ENCODE assay signal across 17 cellular contexts in the genomic region with DNA sequence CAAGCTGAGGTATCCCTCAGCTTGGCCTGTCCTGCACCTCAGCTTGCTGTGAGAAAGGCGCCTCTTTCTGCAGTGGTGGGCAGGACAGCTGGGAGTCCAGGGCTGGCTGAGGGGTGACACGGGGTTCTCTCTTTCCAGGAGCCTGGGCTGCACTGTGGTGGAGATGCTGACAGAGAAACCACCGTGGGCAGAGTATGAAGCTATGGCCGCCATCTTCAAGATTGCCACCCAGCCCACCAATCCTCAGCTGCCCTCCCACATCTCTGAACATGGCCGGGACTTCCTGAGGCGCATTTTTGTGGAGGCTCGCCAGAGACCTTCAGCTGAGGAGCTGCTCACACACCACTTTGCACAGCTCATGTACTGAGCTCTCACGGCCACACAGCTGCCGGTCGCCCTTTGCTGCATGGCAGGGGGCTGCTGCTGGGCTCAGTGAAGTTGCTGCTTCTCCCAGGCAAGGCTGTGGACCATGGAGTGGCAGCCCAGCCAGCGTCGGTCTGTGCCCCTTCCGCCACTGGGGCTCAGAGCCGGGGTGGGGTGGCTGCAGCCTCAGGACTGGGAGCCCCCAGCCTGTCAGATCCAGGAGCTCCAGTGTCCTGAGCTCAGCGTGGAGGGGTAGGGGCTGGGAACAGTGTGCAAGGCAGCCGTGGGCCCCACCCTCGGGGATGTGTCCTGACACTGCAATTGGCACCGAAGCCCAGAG. TPM values are rescaled to one million over a fixed set of nuclear protein-coding genes. Genes with fewer than 3 reads are reported as not detected.
DNase-seq lines count a peak whose midpoint lies in the region; ATAC-seq and TF ChIP-seq lines count a peak whose summit lies in the region.
"Had no signal": no experiment of that assay in that cellular context is flagged by ENCODE, and none has a peak within 500 bp of the region (broad histone marks: within the 10 kb centered on the region; RNA-seq: fewer than 3 reads in every experiment).

No MANE protein-coding gene starts in this region.

- no peak for DNase-seq in CD14-positive monocyte (ENCODE audit: low spot score)
- peak; percentile 42 for DNase-seq in H7
- no peak for DNase-seq in activated naive CD8-positive, alpha-beta T cell treated with anti-CD3 and anti-CD28 coated beads, Interleukin-2, amount 10 ng/mL, durations not matched to agents 7 days and 5 days
- no peak for DNase-seq in natural killer cell
- no peak for DNase-seq in left lobe of liver (ENCODE audit: low spot score)
- no peak for DNase-seq in superior temporal gyrus (ENCODE audit: extremely low spot score)
- DNase-seq: activated CD4-positive, alpha-beta T cell treated with anti-CD3 and anti-CD28 coated beads, Interleukin-2, amount 50 U/mL, for 4 hours; activated gamma-delta T cell; AML-193; brain microvascular endothelial cell; DMS79; kidney glomerular epithelial cell; NCI-H1105; SHP77; T1000 had no signal

- peaks cover 26% of the 10 kb centered on the region for H3K36me3 ChIP-seq in H7 (replicated peaks; ENCODE audit: control insufficient read depth, insufficient read depth, low read length)

- POLR2A ChIA-PET in activated naive CD8-positive, alpha-beta T cell treated with anti-CD3 and anti-CD28 coated beads, Interleukin-2, amount 10 ng/mL, durations not matched to agents 7 days and 5 days (lab: Charles Lee): interaction anchor here (0.9 to 4.1 kb wide), 7 partner anchors 9 to 80 kb away, joined by 4 to 17 read pairs (median 8); a partner anchor contains a TSS

- peaks cover 46% of the 10 kb centered on the region for H3K4me1 Mint-ChIP-seq in CD14-positive monocyte
- peaks cover 29% of the 10 kb centered on the region for H3K4me1 Mint-ChIP-seq in activated naive CD8-positive, alpha-beta T cell treated with anti-CD3 and anti-CD28 coated beads, Interleukin-2, amount 10 ng/mL, durations not matched to agents 7 days and 5 days
- peaks cover 48 to 56% of the 10 kb centered on the region in 2 donors for H3K4me1 Mint-ChIP-seq in natural killer cell

- no peaks in the 10 kb centered on the region for H3K9me3 Mint-ChIP-seq in CD14-positive monocyte
- no peaks in the 10 kb centered on the region for H3K9me3 Mint-ChIP-seq in activated naive CD8-positive, alpha-beta T cell treated with anti-CD3 and anti-CD28 coated beads, Interleukin-2, amount 10 ng/mL, durations not matched to agents 7 days and 5 days
- no peaks in the 10 kb centered on the region for H3K9me3 Mint-ChIP-seq in natural killer cell

- no peak overlapping the region for H3K4me3 ChIP-seq in H7 (ENCODE audit: insufficient read depth, low read depth, low read length)
- H3K4me3 ChIP-seq: hepatocyte had no signal

- H3K27ac Mint-ChIP-seq in CD14-positive monocyte (peak overlapping the region in 5 of 7 donors; percentile 25 to 72 (median 44)), natural killer cell (peak overlapping the region; percentile 91 to 97)
- peak overlapping the region; percentile 51 for H3K27ac Mint-ChIP-seq in activated naive CD8-positive, alpha-beta T cell treated with anti-CD3 and anti-CD28 coated beads, Interleukin-2, amount 10 ng/mL, durations not matched to agents 7 days and 5 days

- TF ChIP-seq CTCF in CD14-positive monocyte (IDR thresholded peaks at IDR 0.05): no peak
- TF ChIP-seq CTCF in natural killer cell (IDR thresholded peaks at IDR 0.05): no peak

- no peak for ATAC-seq in activated naive CD8-positive, alpha-beta T cell treated with anti-CD3 and anti-CD28 coated beads, Interleukin-2, amount 10 ng/mL, durations not matched to agents 7 days and 5 days (ENCODE audit: low read depth)
- no peak for ATAC-seq in natural killer cell
- no peak for ATAC-seq in HG03045 (IDR thresholded peaks at IDR 0.05; ENCODE audit: unreplicated experiment)
- ATAC-seq in left lobe of liver: no peak

- intact Hi-C loops in CD14-positive monocyte (cut with micrococcal nuclease) (loop anchor here in 1 of 2 donors (10.0 kb wide), 1 partner anchor 139 kb away; a partner anchor contains a TSS), natural killer cell (cut with micrococcal nuclease) (no loop called here)

- H3K27me3 Mint-ChIP-seq in CD14-positive monocyte (ENCODE audit: low read depth in 3 of 3): peaks cover 0 to 3% (median 0%) of the 10 kb centered on the region in 3 donors
- no peaks in the 10 kb centered on the region for H3K27me3 Mint-ChIP-seq in activated naive CD8-positive, alpha-beta T cell treated with anti-CD3 and anti-CD28 coated beads, Interleukin-2, amount 10 ng/mL, durations not matched to agents 7 days and 5 days
- H3K27me3 Mint-ChIP-seq in natural killer cell (ENCODE audit: low read depth in 2 of 2): no peaks in the 10 kb centered on the region

- no peaks in the 10 kb centered on the region for H3K27me3 ChIP-seq in H7 (ENCODE audit: control insufficient read depth, insufficient read depth, low read length)
- H3K27me3 ChIP-seq: brain microvascular endothelial cell, hepatocyte had no signal

- H3K4me3 Mint-ChIP-seq in CD14-positive monocyte (no peak overlapping the region), natural killer cell (peak overlapping the region; percentile 25)
- H3K4me3 Mint-ChIP-seq in activated naive CD8-positive, alpha-beta T cell treated with anti-CD3 and anti-CD28 coated beads, Interleukin-2, amount 10 ng/mL, durations not matched to agents 7 days and 5 days: no peak overlapping the region

- peaks cover 75 to 96% of the 10 kb centered on the region in 2 donors for H3K36me3 Mint-ChIP-seq in CD14-positive monocyte
- H3K36me3 Mint-ChIP-seq in activated naive CD8-positive, alpha-beta T cell treated with anti-CD3 and anti-CD28 coated beads, Interleukin-2, amount 10 ng/mL, durations not matched to agents 7 days and 5 days: peaks cover 30% of the 10 kb centered on the region
- no peaks in the 10 kb centered on the region for H3K36me3 Mint-ChIP-seq in natural killer cell

RNA-seq across cellular contexts. Expression of a gene that starts 6.4 kb away (rescaled TPM):
- 100 to 1,000 TPM; 315 to 334 TPM for polyA plus RNA-seq in CD14-positive monocyte
- 116 and 190 TPM in 2 replicates for total RNA-seq in H7 (2014; rRNA removed; shearing (Covaris generic))
- 100 to 1,000 TPM; 452 to 453 TPM for total RNA-seq in activated naive CD8-positive, alpha-beta T cell treated with anti-CD3 and anti-CD28 coated beads, Interleukin-2, amount 10 ng/mL, durations not matched to agents 7 days and 5 days
- 100 to 1,000 TPM; 513 to 546 (median 524) TPM for total RNA-seq in natural killer cell
- 5.8 TPM for total RNA-seq in left lobe of liver

RNA-seq across cellular contexts. Expression of a gene that starts 48.0 kb away (rescaled TPM):
- 10 to 100 TPM; 12.5 to 19.8 TPM for polyA plus RNA-seq in CD14-positive monocyte
- 28.5 and 33.4 TPM in 2 replicates for total RNA-seq in H7 (2014; rRNA removed; shearing (Covaris generic))
- total RNA-seq in activated naive CD8-positive, alpha-beta T cell treated with anti-CD3 and anti-CD28 coated beads, Interleukin-2, amount 10 ng/mL, durations not matched to agents 7 days and 5 days: 10 to 100 TPM; 54.0 to 61.4 TPM
- 10 to 100 TPM; 72.6 to 83.1 (median 78.2) TPM for total RNA-seq in natural killer cell
- total RNA-seq in left lobe of liver: 13.4 TPM

Comparison
In these comparisons a context has a peak if more than half of its experiments do, and no peak if none do; other contexts are left out.
1. H3K27ac Mint-ChIP-seq: peak in every context shown above with its lines; median percentile 94 in natural killer cell; 51 in activated naive CD8-positive, alpha-beta T cell treated with anti-CD3 and anti-CD28 coated beads, Interleukin-2, amount 10 ng/mL, durations not matched to agents 7 days and 5 days; 44 in CD14-positive monocyte.
2. RNA of a gene that starts 6.4 kb away (total RNA-seq): 513 to 546 TPM in natural killer cell, 452 to 453 TPM in activated naive CD8-positive, alpha-beta T cell treated with anti-CD3 and anti-CD28 coated beads, Interleukin-2, amount 10 ng/mL, durations not matched to agents 7 days and 5 days and 116 to 190 TPM in H7; 5.8 TPM in left lobe of liver (single experiment); every median in the first group is over 10 times any median in the second.